In the genomic region with DNA sequence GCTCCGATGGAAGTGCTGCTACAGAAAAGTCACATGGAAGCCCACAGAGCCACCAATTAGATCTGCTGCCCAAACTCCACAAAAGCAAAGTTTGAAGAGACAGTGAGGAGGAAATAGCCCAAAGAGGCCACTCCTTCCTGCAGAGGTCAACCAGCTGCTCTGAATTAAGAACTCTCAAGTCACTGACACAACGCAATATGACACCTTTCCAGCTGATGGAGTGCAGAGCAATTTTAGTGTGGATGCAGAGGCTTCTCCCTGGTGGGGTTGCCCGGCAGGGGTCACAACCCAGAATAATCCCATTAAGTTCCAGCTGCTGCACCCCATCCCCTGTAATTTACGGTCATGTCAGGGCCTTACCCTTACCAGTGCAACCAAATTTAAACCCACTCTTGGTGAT, we compare ENCODE assay signal across 1 cellular context.
A peak's percentile ranks its signal among the peaks of the same experiment; 100 is the strongest.
TF ChIP-seq lines count a peak whose summit lies in the region.

No MANE protein-coding gene starts in this region.

TF ChIP-seq in HEK293, 187 proteins besides CTCF, POLR2A, EP300 and RAD21 (continued from another document):
- TF ChIP-seq, protein P1, sequence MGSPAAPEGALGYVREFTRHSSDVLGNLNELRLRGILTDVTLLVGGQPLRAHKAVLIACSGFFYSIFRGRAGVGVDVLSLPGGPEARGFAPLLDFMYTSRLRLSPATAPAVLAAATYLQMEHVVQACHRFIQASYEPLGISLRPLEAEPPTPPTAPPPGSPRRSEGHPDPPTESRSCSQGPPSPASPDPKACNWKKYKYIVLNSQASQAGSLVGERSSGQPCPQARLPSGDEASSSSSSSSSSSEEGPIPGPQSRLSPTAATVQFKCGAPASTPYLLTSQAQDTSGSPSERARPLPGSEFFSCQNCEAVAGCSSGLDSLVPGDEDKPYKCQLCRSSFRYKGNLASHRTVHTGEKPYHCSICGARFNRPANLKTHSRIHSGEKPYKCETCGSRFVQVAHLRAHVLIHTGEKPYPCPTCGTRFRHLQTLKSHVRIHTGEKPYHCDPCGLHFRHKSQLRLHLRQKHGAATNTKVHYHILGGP (tag by site-specific recombination; IDR thresholded peaks at IDR 0.05) = no peak
- TF ChIP-seq ZNF214 (tag by site-specific recombination; IDR thresholded peaks at IDR 0.05; ENCODE audit: borderline replicate concordance) = no peak
- no peak for TF ChIP-seq ZNF24 (tag by site-specific recombination; IDR thresholded peaks at IDR 0.05)
- no peak for TF ChIP-seq ZNF248 (tag by site-specific recombination; IDR thresholded peaks at IDR 0.05)
- no peak for TF ChIP-seq ZNF792 (tag by site-specific recombination; IDR thresholded peaks at IDR 0.05)
- no peak for TF ChIP-seq ZNF138 (tag by site-specific recombination; IDR thresholded peaks at IDR 0.05; ENCODE audit: borderline replicate concordance)
- TF ChIP-seq ZIC2 (tag by site-specific recombination; IDR thresholded peaks at IDR 0.05) = peak; percentile 88
- TF ChIP-seq ZNF10 (tag by site-specific recombination; IDR thresholded peaks at IDR 0.05) = no peak
- no peak for TF ChIP-seq ZNF292 (tag by site-specific recombination; IDR thresholded peaks at IDR 0.05; ENCODE audit: borderline replicate concordance, low read depth)
- TF ChIP-seq ZNF514 (tag by site-specific recombination; IDR thresholded peaks at IDR 0.05) = no peak
- TF ChIP-seq ZNF777 (tag by site-specific recombination; IDR thresholded peaks at IDR 0.05; ENCODE audit: borderline replicate concordance) = no peak
